ENCODE assay signal across 17 cellular contexts in the genomic region with DNA sequence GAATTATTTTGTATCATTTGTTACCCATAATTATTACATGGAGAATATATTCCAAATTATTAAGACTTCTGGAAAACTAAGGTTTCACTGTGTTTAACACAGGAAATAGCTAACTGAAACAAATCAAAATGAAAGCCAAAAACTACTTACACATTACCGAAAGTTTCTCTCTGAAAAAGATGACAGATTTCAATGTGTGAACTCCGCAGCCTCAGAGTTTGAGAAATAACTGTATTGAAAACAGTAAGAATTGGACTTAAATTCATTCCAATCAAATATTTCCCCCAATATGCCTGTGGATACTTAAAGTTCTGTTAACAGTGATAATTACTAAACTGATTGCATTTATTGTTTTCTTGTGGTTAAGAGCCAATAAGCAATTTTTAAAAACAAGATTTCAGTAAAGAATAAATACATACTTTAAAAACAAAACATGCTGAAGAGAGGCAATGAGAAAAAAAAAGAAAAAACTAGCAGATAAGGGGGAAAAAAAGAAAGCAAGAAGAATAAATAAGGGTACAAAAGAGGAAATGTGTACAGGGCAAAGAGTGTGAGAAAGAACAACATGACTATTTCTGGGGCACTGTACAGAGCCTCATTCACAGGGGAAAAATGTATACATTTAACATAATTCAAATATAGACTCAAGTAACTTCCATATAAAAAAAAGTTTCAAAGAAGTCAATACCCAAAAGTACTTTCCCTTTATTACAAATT. TPM values are rescaled to one million over a fixed set of nuclear protein-coding genes. Genes with fewer than 3 reads are reported as not detected.
DNase-seq lines count a peak whose midpoint lies in the region; ATAC-seq, FAIRE-seq and TF ChIP-seq lines count a peak whose summit lies in the region.
"Had no signal": no experiment of that assay in that cellular context is flagged by ENCODE, and none has a peak within 500 bp of the region (broad histone marks: within the 10 kb centered on the region; RNA-seq: fewer than 3 reads in every experiment).

No MANE protein-coding gene starts in this region.

- H3K9me3 ChIP-seq in CD4-positive, alpha-beta memory T cell (ENCODE audit: control insufficient read depth in 1 of 2, low read length in 2 of 2) = no peaks in the 10 kb centered on the region
- H3K9me3 ChIP-seq: BE2C, HAP-1, pancreas, Peyer's patch had no signal

- peaks cover 3 to 21% of the 10 kb centered on the region in 2 donors for H3K36me3 Mint-ChIP-seq in CD4-positive, alpha-beta memory T cell
- H3K36me3 Mint-ChIP-seq in activated CD4-positive, alpha-beta memory T cell treated with anti-CD3 and anti-CD28 coated beads for 36 hours = peaks cover 6% of the 10 kb centered on the region
- H3K36me3 Mint-ChIP-seq in memory B cell = peaks cover 5% of the 10 kb centered on the region

- TF ChIP-seq POLR2A in GM12891 (IDR thresholded peaks at IDR 0.05; ENCODE audit: low read depth, low read length) = no peak

- no peak for DNase-seq in CD4-positive, alpha-beta memory T cell
- DNase-seq in GM12891 (ENCODE audit: insufficient read length, low spot score) (no peak), memory B cell (ENCODE audit: low spot score in 2 of 2) (no peak)
- no peak for DNase-seq in activated CD4-positive, alpha-beta memory T cell treated with anti-CD3 and anti-CD28 coated beads for 36 hours
- DNase-seq: BE2C; NCI-H1417; NCI-H2171; NCI-H774; pancreas; Peyer's patch; stimulated activated CD4-positive, alpha-beta T cell treated with anti-CD3 and anti-CD28 coated beads, Interleukin-4, amount 100 ng/mL, for 1 hour had no signal

- FAIRE-seq in GM12891 (lab: Jason Lieb, UNC) = peak; percentile 57
- FAIRE-seq: pancreas had no signal

- no peaks in the 10 kb centered on the region for H3K9me3 Mint-ChIP-seq in CD4-positive, alpha-beta memory T cell
- no peaks in the 10 kb centered on the region for H3K9me3 Mint-ChIP-seq in activated CD4-positive, alpha-beta memory T cell treated with anti-CD3 and anti-CD28 coated beads for 36 hours
- no peaks in the 10 kb centered on the region for H3K9me3 Mint-ChIP-seq in memory B cell

- peak overlapping the region; percentile 15 to 73 (median 40) for H3K4me3 Mint-ChIP-seq in CD4-positive, alpha-beta memory T cell
- H3K4me3 Mint-ChIP-seq in activated CD4-positive, alpha-beta memory T cell treated with anti-CD3 and anti-CD28 coated beads for 36 hours = no peak overlapping the region
- H3K4me3 Mint-ChIP-seq in memory B cell = peak overlapping the region; percentile 22

- peaks cover 21 to 40% (median 29%) of the 10 kb centered on the region in 4 donors for H3K4me1 Mint-ChIP-seq in CD4-positive, alpha-beta memory T cell
- H3K4me1 Mint-ChIP-seq in activated CD4-positive, alpha-beta memory T cell treated with anti-CD3 and anti-CD28 coated beads for 36 hours (ENCODE audit: low read depth) = peaks cover 40% of the 10 kb centered on the region
- H3K4me1 Mint-ChIP-seq in memory B cell = peaks cover 17% of the 10 kb centered on the region

- H3K27me3 ChIP-seq in CD4-positive, alpha-beta memory T cell (ENCODE audit: insufficient read depth, low read length) = no peaks in the 10 kb centered on the region
- H3K27me3 ChIP-seq: BE2C, pancreas, Peyer's patch had no signal

- peaks cover 44% of the 10 kb centered on the region for H3K4me1 ChIP-seq in CD4-positive, alpha-beta memory T cell (ENCODE audit: insufficient read depth, low read length)
- H3K4me1 ChIP-seq: Peyer's patch had no signal

- no peak overlapping the region for H3K4me3 ChIP-seq in CD4-positive, alpha-beta memory T cell (ENCODE audit: low read length in 2 of 2)
- H3K4me3 ChIP-seq: HAP-1, lung, pancreas, Peyer's patch had no signal

- POLR2A ChIA-PET in CD4-positive, alpha-beta memory T cell (lab: Charles Lee; ENCODE audit: partially characterized antibody) = interaction anchor here (1.3 to 2.6 kb wide), 3 partner anchors 29 to 71 kb away, joined by 3 to 7 read pairs (median 5); partner anchors contain the start of gene DENND4A
- POLR2A ChIA-PET in activated CD4-positive, alpha-beta memory T cell treated with anti-CD3 and anti-CD28 coated beads for 36 hours (lab: Charles Lee) = interaction anchor here (0.8 kb wide), 1 partner anchor 58 kb away, joined by 4 read pairs; no protein-coding TSS in a partner anchor

- CTCF ChIA-PET in CD4-positive, alpha-beta memory T cell (lab: Charles Lee; ENCODE audit: partially characterized antibody) = no interaction called here
- CTCF ChIA-PET in activated CD4-positive, alpha-beta memory T cell treated with anti-CD3 and anti-CD28 coated beads for 36 hours (lab: Charles Lee) = interaction anchor here (1.2 to 1.4 kb wide), 2 partner anchors 49 to 57 kb away, joined by 3 to 4 read pairs; no protein-coding TSS in a partner anchor

- H3K27ac ChIP-seq in CD4-positive, alpha-beta memory T cell (ENCODE audit: low read depth, low read length) = peak overlapping the region; percentile 24
- H3K27ac ChIP-seq: pancreas, Peyer's patch had no signal

- H3K36me3 ChIP-seq in CD4-positive, alpha-beta memory T cell (ENCODE audit: insufficient read depth, low read length) = no peaks in the 10 kb centered on the region
- H3K36me3 ChIP-seq: BE2C, HAP-1, pancreas, Peyer's patch had no signal

- no peaks in the 10 kb centered on the region for H3K27me3 Mint-ChIP-seq in CD4-positive, alpha-beta memory T cell
- H3K27me3 Mint-ChIP-seq in activated CD4-positive, alpha-beta memory T cell treated with anti-CD3 and anti-CD28 coated beads for 36 hours = no peaks in the 10 kb centered on the region
- H3K27me3 Mint-ChIP-seq in memory B cell = no peaks in the 10 kb centered on the region

- ATAC-seq in memory B cell (ENCODE audit: low read depth) (peak; percentile 41), GM21576 (IDR thresholded peaks at IDR 0.05; ENCODE audit: unreplicated experiment) (no peak), GM21529 (IDR thresholded peaks at IDR 0.05; ENCODE audit: unreplicated experiment) (no peak), HG03469 (IDR thresholded peaks at IDR 0.05; ENCODE audit: unreplicated experiment) (no peak)
- ATAC-seq: pancreas, SK-N-SH treated with all-trans-retinoic acid at 6 μM for 48 hours had no signal

- H3K27ac Mint-ChIP-seq in CD4-positive, alpha-beta memory T cell = peak overlapping the region in 6 of 7 donors; percentile 3 to 80 (median 57)
- peak overlapping the region; percentile 5 for H3K27ac Mint-ChIP-seq in activated CD4-positive, alpha-beta memory T cell treated with anti-CD3 and anti-CD28 coated beads for 36 hours
- H3K27ac Mint-ChIP-seq in memory B cell = peak overlapping the region; percentile 3

- intact Hi-C loops in CD4-positive, alpha-beta memory T cell (cut with micrococcal nuclease) = no loop called here
- intact Hi-C loops in activated CD4-positive, alpha-beta memory T cell treated with anti-CD3 and anti-CD28 coated beads for 36 hours (cut with micrococcal nuclease) = loop anchor here (1.0 to 5.0 kb wide), 3 partner anchors 12 to 58 kb away; no protein-coding TSS in a partner anchor

TF ChIP-seq in GM12891, 5 proteins besides CTCF, POLR2A, EP300 and RAD21:
- TF ChIP-seq POLR2AphosphoS5 (IDR thresholded peaks at IDR 0.05; ENCODE audit: low read depth, low read length) (no peak), SPI1 (IDR thresholded peaks at IDR 0.05; ENCODE audit: low read depth, low read length) (peak; percentile 72)

RNA-seq across cellular contexts. Expression of gene DENND4A, which starts 30.7 kb away (rescaled TPM):
- 10 to 100 TPM; 63.1 to 69.4 TPM for total RNA-seq in CD4-positive, alpha-beta memory T cell
- 10 to 100 TPM in 1 of 2 donors, 1 to 10 TPM in 1; 8.4 to 21.3 TPM for polyA plus RNA-seq in CD4-positive, alpha-beta memory T cell
- polyA plus RNA-seq in GM12891 (2012; ENCODE audit: low read depth, missing spikeins) = 17.3 TPM
- 10 to 100 TPM; 39.9 to 41.3 TPM for total RNA-seq in activated CD4-positive, alpha-beta memory T cell treated with anti-CD3 and anti-CD28 coated beads for 36 hours

Comparison
In these comparisons a context has a peak if more than half of its experiments do, and no peak if none do; other contexts are left out.
1. H3K27ac Mint-ChIP-seq: peak in every context shown above with its lines; median percentile 57 in CD4-positive, alpha-beta memory T cell; 5 in activated CD4-positive, alpha-beta memory T cell treated with anti-CD3 and anti-CD28 coated beads for 36 hours; 3 in memory B cell.